26 cellular contexts compared by ENCODE assay signal in the genomic region with DNA sequence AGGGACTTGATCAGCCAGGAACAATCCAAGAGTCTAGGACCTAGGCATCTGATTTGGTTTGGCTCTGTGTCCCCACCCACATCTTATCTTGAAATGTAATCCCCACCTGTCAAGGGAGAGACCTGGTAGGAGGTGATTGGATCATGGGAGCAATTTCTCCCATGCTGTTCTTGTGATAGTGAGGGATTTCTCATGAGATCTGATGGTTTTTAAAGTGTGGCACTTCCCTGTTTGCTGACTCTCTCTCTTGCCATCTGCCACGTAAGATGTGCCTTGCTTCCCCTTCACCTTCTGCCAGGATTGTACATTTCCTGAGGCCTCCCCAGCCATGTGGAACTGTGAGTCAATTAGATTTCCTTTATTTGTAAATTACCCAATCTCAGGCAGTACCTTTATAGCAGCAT.
A peak's percentile ranks its signal among the peaks of the same experiment; 100 is the strongest.
DNase-seq lines count a peak whose midpoint lies in the region; ATAC-seq, FAIRE-seq and TF ChIP-seq lines count a peak whose summit lies in the region.
"Had no signal": no experiment of that assay in that cellular context is flagged by ENCODE, and none has a peak within 500 bp of the region (broad histone marks: within the 10 kb centered on the region; RNA-seq: fewer than 3 reads in every experiment).

No MANE protein-coding gene starts in this region.

- no peak overlapping the region for H3K4me3 ChIP-seq in lower lobe of right lung
- H3K4me3 ChIP-seq: body of pancreas, left ventricle myocardium inferior, neural progenitor cell, SK-N-MC, upper lobe of right lung had no signal

- H3K27ac ChIP-seq in lower lobe of right lung = no peak overlapping the region
- H3K27ac ChIP-seq in substantia nigra (ENCODE audit: low read depth, low read length, poor library complexity, severe bottlenecking) = no peak overlapping the region
- H3K27ac ChIP-seq: body of pancreas, left ventricle myocardium inferior, neural progenitor cell, SK-N-MC, upper lobe of right lung had no signal

- H3K4me1 ChIP-seq in lower lobe of right lung = no peaks in the 10 kb centered on the region
- H3K4me1 ChIP-seq: body of pancreas, neural progenitor cell, upper lobe of right lung had no signal

- CTCF ChIA-PET in T-cell (lab: Charles Lee) = no interaction called here

- TF ChIP-seq CTCF in brain (conservative IDR thresholded peaks at IDR 0.05) (no peak), lower lobe of right lung (IDR thresholded peaks at IDR 0.05) (no peak)

- no peak overlapping the region for H3K4me3 Mint-ChIP-seq in brain
- no peak overlapping the region for H3K4me3 Mint-ChIP-seq in T-cell
- H3K4me3 Mint-ChIP-seq: activated naive CD8-positive, alpha-beta T cell treated with anti-CD3 and anti-CD28 coated beads, Interleukin-2, amount 50 U/mL, for 24 hours; effector memory CD8-positive, alpha-beta T cell; neural progenitor cell; T-helper 2 cell treated with Interferon-gamma antibody and Interleukin-4, amounts not matched to agents 5 μg/mL and 100 μg/mL, for 36 hours; WTC11 had no signal

- H3K27me3 ChIP-seq in lower lobe of right lung (ENCODE audit: low read depth) = no peaks in the 10 kb centered on the region
- H3K27me3 ChIP-seq: body of pancreas, neural progenitor cell, upper lobe of right lung had no signal

- DNase-seq in DMS 273 treated with DMSO at 0.1 percent for 48 hours (lab: John Stamatoyannopoulos, UW) = peak; percentile 51
- peak; percentile 25 for DNase-seq in NCI-H2171 (lab: John Stamatoyannopoulos, UW)
- DNase-seq in kidney tubule cell (ENCODE audit: low spot score) = peak; percentile 85
- DNase-seq in lower lobe of right lung = no peak
- DNase-seq in H54 (ENCODE audit: insufficient read length, low spot score) = no peak
- DNase-seq in T-cell = no peak
- DNase-seq in substantia nigra (lab: John Stamatoyannopoulos, UW) = no peak
- DNase-seq: ACHN; activated CD4-positive, alpha-beta T cell treated with anti-CD3 and anti-CD28 coated beads, Interleukin-2, amount 50 U/mL, for 4 hours; activated gamma-delta T cell; activated naive CD8-positive, alpha-beta T cell treated with anti-CD3 and anti-CD28 coated beads, Interleukin-2, amount 50 U/mL, for 24 hours; body of pancreas; C1 segment of cervical spinal cord; effector memory CD8-positive, alpha-beta T cell; head of caudate nucleus; KG1; left ventricle myocardium inferior; NCI-H2029; upper lobe of right lung had no signal

- TF ChIP-seq POLR2A in H54 (IDR thresholded peaks at IDR 0.05; ENCODE audit: low read depth, low read length) = no peak

- no peaks in the 10 kb centered on the region for H3K36me3 ChIP-seq in lower lobe of right lung
- H3K36me3 ChIP-seq: left ventricle myocardium inferior, neural progenitor cell, upper lobe of right lung had no signal

- no peak for FAIRE-seq in H54 (lab: Jason Lieb, UNC)
- FAIRE-seq: GM18507, H1 had no signal

- POLR2A ChIA-PET in T-cell (lab: Charles Lee) = no interaction called here

- H3K27ac Mint-ChIP-seq in brain = peak overlapping the region in 3 of 5 experiments; percentile 12 to 34 (median 32)
- H3K27ac Mint-ChIP-seq in T-cell = no peak overlapping the region
- H3K27ac Mint-ChIP-seq: activated naive CD8-positive, alpha-beta T cell treated with anti-CD3 and anti-CD28 coated beads, Interleukin-2, amount 50 U/mL, for 24 hours; effector memory CD8-positive, alpha-beta T cell; neural progenitor cell; T-helper 2 cell treated with Interferon-gamma antibody and Interleukin-4, amounts not matched to agents 5 μg/mL and 100 μg/mL, for 36 hours; WTC11 had no signal

- H3K27me3 Mint-ChIP-seq in brain (no peaks in the 10 kb centered on the region), T-cell (peaks cover 6 to 14% of the 10 kb centered on the region in 2 donors)
- H3K27me3 Mint-ChIP-seq: activated naive CD8-positive, alpha-beta T cell treated with anti-CD3 and anti-CD28 coated beads, Interleukin-2, amount 50 U/mL, for 24 hours; effector memory CD8-positive, alpha-beta T cell had no signal

- H3K9me3 Mint-ChIP-seq in brain (peaks cover 0 to 2% (median 0%) of the 10 kb centered on the region in 5 experiments), T-cell (no peaks in the 10 kb centered on the region)
- H3K9me3 Mint-ChIP-seq: activated naive CD8-positive, alpha-beta T cell treated with anti-CD3 and anti-CD28 coated beads, Interleukin-2, amount 50 U/mL, for 24 hours; effector memory CD8-positive, alpha-beta T cell; T-helper 2 cell treated with Interferon-gamma antibody and Interleukin-4, amounts not matched to agents 5 μg/mL and 100 μg/mL, for 36 hours had no signal

- ATAC-seq in lower lobe of right lung = no peak
- no peak for ATAC-seq in T-cell (replicated peaks in 1 of 4)
- ATAC-seq: activated naive CD8-positive, alpha-beta T cell treated with anti-CD3 and anti-CD28 coated beads, Interleukin-2, amount 50 U/mL, for 24 hours; body of pancreas; effector memory CD8-positive, alpha-beta T cell; upper lobe of right lung; WTC11 had no signal

- H3K9me3 ChIP-seq in lower lobe of right lung = no peaks in the 10 kb centered on the region
- H3K9me3 ChIP-seq: body of pancreas, left ventricle myocardium inferior, upper lobe of right lung had no signal

- peaks cover 16% of the 10 kb centered on the region for H3K4me1 Mint-ChIP-seq in brain
- H3K4me1 Mint-ChIP-seq in T-cell = no peaks in the 10 kb centered on the region
- H3K4me1 Mint-ChIP-seq: activated naive CD8-positive, alpha-beta T cell treated with anti-CD3 and anti-CD28 coated beads, Interleukin-2, amount 50 U/mL, for 24 hours; WTC11 had no signal

- intact Hi-C loops in lower lobe of right lung (cut with DNase I) = no loop called here

- H3K36me3 Mint-ChIP-seq in brain (no peaks in the 10 kb centered on the region), T-cell (no peaks in the 10 kb centered on the region)
- H3K36me3 Mint-ChIP-seq: neural progenitor cell, WTC11 had no signal

Comparison
In these comparisons a context has a peak if more than half of its experiments do, and no peak if none do; other contexts are left out.
1. DNase-seq: peak in DMS 273 treated with DMSO at 0.1 percent for 48 hours (single experiment), NCI-H2171 (single experiment) and kidney tubule cell (single experiment); none in lower lobe of right lung (single experiment), H54 (single experiment), T-cell (0 of 34) and substantia nigra (0 of 49).
2. H3K27ac Mint-ChIP-seq: peak in brain (3 of 5); none in T-cell (0 of 2).